8 cellular contexts compared by ENCODE assay signal in genomic region chr11:61332823-61333637, GRCh38. TPM values are rescaled to one million over a fixed set of nuclear protein-coding genes. Genes with fewer than 3 reads are reported as not detected.
DNase-seq lines count a peak whose midpoint lies in the region; ATAC-seq, FAIRE-seq and TF ChIP-seq lines count a peak whose summit lies in the region.

DDB1 (minus strand) TSS chr11:61333105; CDS start chr11:61332968, 137 bp downstream.
TKFC (plus strand) TSS chr11:61333228; CDS start chr11:61334729, 1,501 bp downstream.

- TF ChIP-seq POLR2A in GM12892 (IDR thresholded peaks at IDR 0.05; ENCODE audit: low read depth, low read length) (peak; percentile 91), adrenal gland (IDR thresholded peaks at IDR 0.05) (peak; percentile 62 to 87), heart left ventricle (IDR thresholded peaks at IDR 0.05) (peak in 1 of 2 donors; percentile 89), transverse colon (IDR thresholded peaks at IDR 0.05) (peak; percentile 76)

- H3K27me3 ChIP-seq in adrenal gland: no peaks in the 10 kb centered on the region
- no peaks in the 10 kb centered on the region for H3K27me3 ChIP-seq in heart left ventricle
- H3K27me3 ChIP-seq in transverse colon: no peaks in the 10 kb centered on the region

- in situ Hi-C loops in transverse colon (cut with MboI; ENCODE audit: low pct_ligation_motif_present in 1 of 4, low pct_unique_long_range_greater_than_20kb in 1 of 4, low sequenced_read_pairs in 3 of 4): loop anchor here in 2 of 4 donors (10.0 to 25.0 kb wide), 2 partner anchors 52 to 496 kb away; partner anchors contain the start of gene CCDC86 (in 1 of the 2)

- TF ChIP-seq EP300 in transverse colon (IDR thresholded peaks at IDR 0.05; ENCODE audit: low read depth): no peak

- peak; percentile 86 for ATAC-seq in HG02870 (IDR thresholded peaks at IDR 0.05; ENCODE audit: unreplicated experiment)
- ATAC-seq in heart left ventricle: peak; percentile 92 to 98 (median 96)

- H3K9me3 ChIP-seq in adrenal gland (replicated peaks in 1 of 3) (no peaks in the 10 kb centered on the region), heart left ventricle (no peaks in the 10 kb centered on the region), transverse colon (no peaks in the 10 kb centered on the region)

- 0 to 3% (median 1%) methylated on average over 5 to 83 of the region's 83 CpGs for WGBS in adrenal gland, 4 donors
- 0 to 2% (median 0%) methylated on average over 18 to 83 of the region's 83 CpGs for WGBS in heart left ventricle, 4 donors
- 1% methylated on average over 41 of the region's 83 CpGs; no CpG with 5 or more reads in 1 of the 2 donors for WGBS in transverse colon (ENCODE audit: low coverage in 1 of 2), 2 donors

- intact Hi-C loops in adrenal gland (cut with DNase I): no loop called here
- intact Hi-C loops in heart left ventricle (cut with DNase I): loop anchor here in 4 of 10 donors (1.0 to 10.0 kb wide), 3 partner anchors 28 to 302 kb away; partner anchors contain the start of genes CYB561A3 (in 2 of the 4) and TMEM138 (in 1 of the 4)
- intact Hi-C loops in transverse colon (cut with DNase I; ENCODE audit: low total_unique reads): no loop called here

- H3K27ac ChIP-seq in adrenal gland: peak within 1 kb of the TSS; percentile 82 to 98 (median 92)
- H3K27ac ChIP-seq in heart left ventricle: peak within 1 kb of the TSS; percentile 81 to 96 (median 94)
- H3K27ac ChIP-seq in transverse colon: peak within 1 kb of the TSS; percentile 91 to 97 (median 96)

- peak; percentile 93 for FAIRE-seq in GM12892 (lab: Jason Lieb, UNC)

- H3K4me3 ChIP-seq in adrenal gland (peak within 1 kb of the TSS; percentile 43 to 99 (median 80)), heart left ventricle (peak within 1 kb of the TSS; percentile 77 to 100 (median 94)), transverse colon (peak within 1 kb of the TSS; percentile 76 to 99 (median 97))

- peaks cover 60 to 75% of the 10 kb centered on the region in 2 donors for H3K4me1 ChIP-seq in adrenal gland (replicated peaks in 1 of 2)
- peaks cover 0 to 51% (median 37%) of the 10 kb centered on the region in 12 donors for H3K4me1 ChIP-seq in heart left ventricle
- peaks cover 16 to 40% (median 25%) of the 10 kb centered on the region in 4 donors for H3K4me1 ChIP-seq in transverse colon

- peak; percentile 97 for DNase-seq in GM12892 (ENCODE audit: insufficient read length)
- peak; percentile 87 for DNase-seq in NCI-H146 treated with DMSO at 0.1 percent for 48 hours (lab: John Stamatoyannopoulos, UW; ENCODE audit: unreplicated experiment)
- DNase-seq in T-helper 1 cell: peak; percentile 93 to 97 (median 94)
- peak; percentile 95 to 97 (median 96) for DNase-seq in adrenal gland
- DNase-seq in heart left ventricle: peak; percentile 96 to 98 (median 97)
- DNase-seq in pons (ENCODE audit: low spot score): peak; percentile 80
- DNase-seq in transverse colon: peak; percentile 97

- TF ChIP-seq CTCF in adrenal gland (IDR thresholded peaks at IDR 0.05) (no peak), heart left ventricle (IDR thresholded peaks at IDR 0.05) (peak in 1 of 12 donors; percentile 21), transverse colon (IDR thresholded peaks at IDR 0.05) (no peak)

- H3K36me3 ChIP-seq in adrenal gland (replicated peaks in 1 of 2): peaks cover 0 to 21% of the 10 kb centered on the region in 2 donors
- peaks cover 0 to 32% (median 20%) of the 10 kb centered on the region in 9 donors for H3K36me3 ChIP-seq in heart left ventricle
- H3K36me3 ChIP-seq in transverse colon: peaks cover 0 to 18% (median 5%) of the 10 kb centered on the region in 4 donors

RNA-seq across cellular contexts. Expression of gene DDB1, which starts in this region (rescaled TPM):
- 126 TPM for polyA plus RNA-seq in GM12892 (2012; ENCODE audit: missing spikeins)
- total RNA-seq in adrenal gland: 100 to 1,000 TPM; 405 to 885 (median 674) TPM
- polyA plus RNA-seq in adrenal gland: 100 to 1,000 TPM; 165 to 374 (median 308) TPM
- total RNA-seq in heart left ventricle: 100 to 1,000 TPM; 121 to 156 (median 130) TPM
- polyA plus RNA-seq in heart left ventricle: 100 to 1,000 TPM in 1 of 2 donors, 10 to 100 TPM in 1; 78.8 to 158 TPM
- 100 to 1,000 TPM; 105 to 127 (median 123) TPM for total RNA-seq in transverse colon

RNA-seq across cellular contexts. Expression of gene TKFC, which starts in this region (rescaled TPM):
- 42.6 TPM for polyA plus RNA-seq in GM12892 (2012; ENCODE audit: missing spikeins)
- total RNA-seq in adrenal gland: 100 to 1,000 TPM; 144 to 603 (median 273) TPM
- polyA plus RNA-seq in adrenal gland: 100 to 1,000 TPM; 135 to 294 (median 198) TPM
- total RNA-seq in heart left ventricle: 10 to 100 TPM in 8 of 9 donors, 1 to 10 TPM in 1; 10.0 to 31.2 (median 16.8) TPM
- 10 to 100 TPM; 10.7 to 16.2 TPM for polyA plus RNA-seq in heart left ventricle
- 100 to 1,000 TPM in 1 of 4 donors, 10 to 100 TPM in 3; 32.9 to 103 (median 40.4) TPM for total RNA-seq in transverse colon

Comparison
In these comparisons a context has a peak if more than half of its experiments do, and no peak if none do; other contexts are left out.
1. Peak in every context shown above with its lines: DNase-seq, ATAC-seq, H3K4me3 ChIP-seq and H3K27ac ChIP-seq.
2. RNA of gene TKFC (polyA plus RNA-seq): 135 to 294 TPM in adrenal gland; 10.7 to 16.2 TPM in heart left ventricle; every median in the first group is over 4 times any median in the second.